In the genomic region with DNA sequence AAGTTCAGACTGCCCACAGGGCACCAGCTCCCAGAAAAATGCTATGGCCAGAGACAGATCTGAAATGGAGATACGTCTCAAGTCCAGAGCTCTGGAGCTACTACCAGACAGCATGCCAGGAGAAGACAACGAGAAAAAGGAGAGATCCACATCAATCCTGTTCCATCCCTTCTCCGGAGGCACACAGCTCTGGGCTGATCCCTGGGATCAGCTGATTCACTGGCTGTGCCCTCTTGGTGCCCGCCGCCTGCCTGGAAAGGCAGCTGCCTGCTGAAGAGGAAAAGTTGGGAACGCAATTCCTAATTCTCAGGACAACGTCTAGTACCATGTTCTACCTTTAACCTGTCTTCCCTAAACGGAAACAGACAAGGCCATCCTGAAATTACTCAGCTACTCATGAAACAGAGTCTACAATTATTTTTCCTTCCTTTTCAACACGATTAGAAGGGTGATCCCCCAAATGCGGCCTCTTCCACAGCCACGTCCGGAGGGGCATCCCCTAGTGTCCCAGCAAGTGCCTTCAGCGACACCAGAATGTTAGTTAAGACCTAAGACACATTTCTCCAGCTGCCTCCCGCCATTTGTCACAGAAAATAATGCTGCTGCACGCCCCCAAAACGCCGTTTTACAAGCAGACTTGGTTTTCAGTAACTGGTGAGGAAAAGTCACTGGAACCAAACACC, we compare ENCODE assay signal across 10 cellular contexts. TPM values are rescaled to one million over a fixed set of nuclear protein-coding genes. Genes with fewer than 3 reads are reported as not detected.
A peak's percentile ranks its signal among the peaks of the same experiment; 100 is the strongest.
DNase-seq lines count a peak whose midpoint lies in the region; ATAC-seq and TF ChIP-seq lines count a peak whose summit lies in the region.
"Had no signal": no experiment of that assay in that cellular context is flagged by ENCODE, and none has a peak within 500 bp of the region (broad histone marks: within the 10 kb centered on the region; RNA-seq: fewer than 3 reads in every experiment).

No MANE protein-coding gene starts in this region.

- peak; percentile 42 for DNase-seq in activated CD4-positive, alpha-beta T cell treated with anti-CD3 and anti-CD28 coated beads for 36 hours
- no peak for DNase-seq in activated CD4-positive, alpha-beta T cell treated with anti-CD3 and anti-CD28 coated beads, Interleukin-2, amount 50 U/mL, for 4 hours
- no peak for DNase-seq in activated naive CD8-positive, alpha-beta T cell treated with anti-CD3 and anti-CD28 coated beads for 36 hours
- DNase-seq in stimulated activated naive CD8-positive, alpha-beta T cell treated with anti-CD3 and anti-CD28 coated beads, Interleukin-15, amount 100 ng/mL, for 72 hours = no peak
- DNase-seq in SKM-1 treated with dmso at 0.1 percent for 144 hours (lab: John Stamatoyannopoulos, UW; ENCODE audit: unreplicated experiment) (no peak), GM20000 (ENCODE audit: low spot score) (no peak), NCI-H446 (lab: John Stamatoyannopoulos, UW) (no peak)
- DNase-seq: NCI-H226 had no signal

- no peaks in the 10 kb centered on the region for H3K9me3 ChIP-seq in iPS-18a (ENCODE audit: control insufficient read depth, low read depth, low read length)

- CTCF ChIA-PET in activated CD4-positive, alpha-beta T cell treated with anti-CD3 and anti-CD28 coated beads for 36 hours (lab: Charles Lee) = interaction anchor here (0.6 to 0.7 kb wide), 4 partner anchors 149 to 794 kb away, joined by 3 to 4 read pairs (median 3); no protein-coding TSS in a partner anchor

- ATAC-seq in activated CD4-positive, alpha-beta T cell treated with anti-CD3 and anti-CD28 coated beads for 36 hours = no peak
- ATAC-seq in stimulated activated naive CD8-positive, alpha-beta T cell treated with anti-CD3 and anti-CD28 coated beads, Interleukin-15, amount 100 ng/mL, for 72 hours = no peak

- H3K4me1 ChIP-seq in iPS-18a (ENCODE audit: control insufficient read depth, low read depth, low read length) = peaks cover 26% of the 10 kb centered on the region

- POLR2A ChIA-PET in activated CD4-positive, alpha-beta T cell treated with anti-CD3 and anti-CD28 coated beads for 36 hours (lab: Charles Lee) = interaction anchor here (0.9 kb wide), 1 partner anchor 26 kb away, joined by 3 read pairs; no protein-coding TSS in a partner anchor

- H3K9me3 Mint-ChIP-seq in activated CD4-positive, alpha-beta T cell treated with anti-CD3 and anti-CD28 coated beads for 36 hours (ENCODE audit: low read depth) = no peaks in the 10 kb centered on the region
- no peaks in the 10 kb centered on the region for H3K9me3 Mint-ChIP-seq in activated naive CD8-positive, alpha-beta T cell treated with anti-CD3 and anti-CD28 coated beads for 36 hours
- no peaks in the 10 kb centered on the region for H3K9me3 Mint-ChIP-seq in stimulated activated naive CD8-positive, alpha-beta T cell treated with anti-CD3 and anti-CD28 coated beads, Interleukin-15, amount 100 ng/mL, for 72 hours

- peaks cover 26% of the 10 kb centered on the region for H3K27me3 Mint-ChIP-seq in activated CD4-positive, alpha-beta T cell treated with anti-CD3 and anti-CD28 coated beads for 36 hours
- peaks cover 56% of the 10 kb centered on the region for H3K27me3 Mint-ChIP-seq in activated naive CD8-positive, alpha-beta T cell treated with anti-CD3 and anti-CD28 coated beads for 36 hours
- peaks cover 57% of the 10 kb centered on the region for H3K27me3 Mint-ChIP-seq in stimulated activated naive CD8-positive, alpha-beta T cell treated with anti-CD3 and anti-CD28 coated beads, Interleukin-15, amount 100 ng/mL, for 72 hours

- peak overlapping the region; percentile 67 for H3K4me3 Mint-ChIP-seq in activated CD4-positive, alpha-beta T cell treated with anti-CD3 and anti-CD28 coated beads for 36 hours
- peak overlapping the region; percentile 33 for H3K4me3 Mint-ChIP-seq in activated naive CD8-positive, alpha-beta T cell treated with anti-CD3 and anti-CD28 coated beads for 36 hours
- H3K4me3 Mint-ChIP-seq in stimulated activated naive CD8-positive, alpha-beta T cell treated with anti-CD3 and anti-CD28 coated beads, Interleukin-15, amount 100 ng/mL, for 72 hours = peak overlapping the region; percentile 65 to 78

- H3K27ac ChIP-seq in iPS-18a (ENCODE audit: low read length) = no peak overlapping the region

- H3K4me3 ChIP-seq in iPS-18a (ENCODE audit: low read length) = peak overlapping the region; percentile 55

- H3K27me3 ChIP-seq in iPS-18a (ENCODE audit: control insufficient read depth, insufficient read depth, low read length) = peaks cover 79% of the 10 kb centered on the region

- no peaks in the 10 kb centered on the region for H3K36me3 Mint-ChIP-seq in activated CD4-positive, alpha-beta T cell treated with anti-CD3 and anti-CD28 coated beads for 36 hours (ENCODE audit: low read depth)
- no peaks in the 10 kb centered on the region for H3K36me3 Mint-ChIP-seq in activated naive CD8-positive, alpha-beta T cell treated with anti-CD3 and anti-CD28 coated beads for 36 hours

- no peaks in the 10 kb centered on the region for H3K36me3 ChIP-seq in iPS-18a (ENCODE audit: control insufficient read depth, low read depth, low read length)

- H3K9ac ChIP-seq in iPS-18a (ENCODE audit: low read length) = no peak overlapping the region

- TF ChIP-seq CTCF in GM20000 (IDR thresholded peaks at IDR 0.05; ENCODE audit: extremely low read depth, missing control alignments) = no peak

- peaks cover 68% of the 10 kb centered on the region for H3K4me1 Mint-ChIP-seq in activated CD4-positive, alpha-beta T cell treated with anti-CD3 and anti-CD28 coated beads for 36 hours
- peaks cover 59% of the 10 kb centered on the region for H3K4me1 Mint-ChIP-seq in activated naive CD8-positive, alpha-beta T cell treated with anti-CD3 and anti-CD28 coated beads for 36 hours
- peaks cover 68% of the 10 kb centered on the region for H3K4me1 Mint-ChIP-seq in stimulated activated naive CD8-positive, alpha-beta T cell treated with anti-CD3 and anti-CD28 coated beads, Interleukin-15, amount 100 ng/mL, for 72 hours

- peak overlapping the region; percentile 70 for H3K27ac Mint-ChIP-seq in activated CD4-positive, alpha-beta T cell treated with anti-CD3 and anti-CD28 coated beads for 36 hours
- H3K27ac Mint-ChIP-seq in activated naive CD8-positive, alpha-beta T cell treated with anti-CD3 and anti-CD28 coated beads for 36 hours = no peak overlapping the region
- H3K27ac Mint-ChIP-seq in stimulated activated naive CD8-positive, alpha-beta T cell treated with anti-CD3 and anti-CD28 coated beads, Interleukin-15, amount 100 ng/mL, for 72 hours = no peak overlapping the region

- intact Hi-C loops in activated CD4-positive, alpha-beta T cell treated with anti-CD3 and anti-CD28 coated beads for 36 hours (cut with DNase I, micrococcal nuclease) = loop anchor here (5.0 kb wide), 3 partner anchors 121 to 1831 kb away; a partner anchor contains a TSS

RNA-seq across cellular contexts. Expression of a gene that starts 2.4 kb away (rescaled TPM):
- total RNA-seq in activated CD4-positive, alpha-beta T cell treated with anti-CD3 and anti-CD28 coated beads for 36 hours = 1 to 10 TPM; 8.7 to 9.3 TPM
- 1 to 10 TPM; 3.8 to 4.6 TPM for total RNA-seq in activated naive CD8-positive, alpha-beta T cell treated with anti-CD3 and anti-CD28 coated beads for 36 hours

RNA-seq across cellular contexts. Expression of a gene that starts 2.7 kb away (rescaled TPM):
- under 1 TPM in 1 of 2 experiments, not detected in 1; 0.05 TPM for total RNA-seq in activated CD4-positive, alpha-beta T cell treated with anti-CD3 and anti-CD28 coated beads for 36 hours
- not detected for total RNA-seq in activated naive CD8-positive, alpha-beta T cell treated with anti-CD3 and anti-CD28 coated beads for 36 hours
- total RNA-seq: A673 had no signal

RNA-seq across cellular contexts. Expression of a gene that starts 52.9 kb away (rescaled TPM):
- total RNA-seq in activated CD4-positive, alpha-beta T cell treated with anti-CD3 and anti-CD28 coated beads for 36 hours = 10 to 100 TPM; 87.5 to 94.1 TPM
- total RNA-seq in activated naive CD8-positive, alpha-beta T cell treated with anti-CD3 and anti-CD28 coated beads for 36 hours = 10 to 100 TPM; 93.3 to 94.5 TPM
